In the genomic region with DNA sequence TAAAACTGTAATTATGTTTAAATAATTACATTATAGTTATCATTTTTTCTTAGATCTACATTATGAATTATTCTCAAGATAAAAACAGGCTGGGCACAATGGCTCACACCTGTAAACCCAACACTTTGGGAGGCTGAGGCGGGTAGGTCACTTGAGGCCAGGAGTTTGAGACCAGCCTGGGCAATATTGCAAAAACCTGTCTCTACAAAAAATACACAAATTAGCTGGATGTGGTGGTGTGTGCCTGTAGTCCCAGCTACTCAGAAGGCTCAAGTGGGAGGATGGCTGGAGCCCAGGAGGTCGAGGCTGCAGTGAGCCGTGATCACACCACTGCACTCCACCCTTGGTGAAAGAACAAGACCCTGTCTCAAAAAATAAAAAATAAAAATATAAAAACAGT, we compare ENCODE assay signal across 22 cellular contexts. TPM values are rescaled to one million over a fixed set of nuclear protein-coding genes. Genes with fewer than 3 reads are reported as not detected.
DNase-seq lines count a peak whose midpoint lies in the region; ATAC-seq, FAIRE-seq and TF ChIP-seq lines count a peak whose summit lies in the region.
"Had no signal": no experiment of that assay in that cellular context is flagged by ENCODE, and none has a peak within 500 bp of the region (broad histone marks: within the 10 kb centered on the region; RNA-seq: fewer than 3 reads in every experiment).

No MANE protein-coding gene starts in this region.

- H4K91ac ChIP-seq in mesenchymal stem cell (ENCODE audit: low read length), result no peak overlapping the region

- H3K14ac ChIP-seq in mesenchymal stem cell (ENCODE audit: low read length in 2 of 2), result no peak overlapping the region

- no peak for ATAC-seq in HepG2
- ATAC-seq: A549 had no signal

- H3K4me2 ChIP-seq in HepG2 (ENCODE audit: low read depth, low read length) (no peak overlapping the region), mesenchymal stem cell (ENCODE audit: low read length, poor library complexity, severe bottlenecking) (no peak overlapping the region)
- H3K4me2 ChIP-seq: A549 had no signal

- POLR2A ChIA-PET in HepG2 (lab: Yijun Ruan, JAX), result no interaction called here

- TF ChIP-seq RAD21 in liver (IDR thresholded peaks at IDR 0.05), result no peak
- no peak for TF ChIP-seq RAD21 in HepG2 (CRISPR knock-in tag; IDR thresholded peaks at IDR 0.05)

- no peak for TF ChIP-seq CTCF in left ventricle myocardium inferior (IDR thresholded peaks at IDR 0.05; ENCODE audit: borderline replicate concordance)
- no peak for TF ChIP-seq CTCF in liver (IDR thresholded peaks at IDR 0.05; ENCODE audit: low read depth, low read length, missing input control)
- no peak for TF ChIP-seq CTCF in HepG2 (CRISPR knock-in tag; IDR thresholded peaks at IDR 0.05)

- in situ Hi-C loops in HepG2 (cut with HindIII; ENCODE audit: extremely low pct_ligation_motif_present, low pct_unique_long_range_greater_than_20kb), result no loop called here

- H3K4me1 ChIP-seq in left ventricle myocardium inferior, result peaks cover 41% of the 10 kb centered on the region
- peaks cover 1 to 59% (median 40%) of the 10 kb centered on the region in 4 donors for H3K4me1 ChIP-seq in liver (ENCODE audit: control insufficient read depth in 4 of 4, insufficient read depth in 4 of 4, low read length in 3 of 4)
- 0 out of 2 replicates have a peak, but pooled peaks cover 13% of the 10 kb centered on the region for H3K4me1 ChIP-seq in HepG2 (ENCODE audit: insufficient read depth, low read length)
- H3K4me1 ChIP-seq in mesenchymal stem cell (ENCODE audit: control insufficient read depth, insufficient read depth, low read depth, low read length), result no peaks in the 10 kb centered on the region

- WGBS in liver, result 39% methylated on average over 3 of the region's 3 CpGs
- 38% methylated on average over 3 of the region's 3 CpGs for WGBS in HepG2 (ENCODE audit: low lambda C conversion rate)
- WGBS in mesenchymal stem cell, result 33% methylated on average over 2 of the region's 3 CpGs

- H2BK12ac ChIP-seq in mesenchymal stem cell (ENCODE audit: low read length in 2 of 2), result no peak overlapping the region

- no peaks in the 10 kb centered on the region for H4K20me1 ChIP-seq in HepG2 (ENCODE audit: insufficient read depth, low read length)

- DNase-seq in left ventricle myocardium inferior, result no peak
- no peak for DNase-seq in cardiac septum (ENCODE audit: low spot score)
- DNase-seq in HepG2 (ENCODE audit: low spot score), result no peak
- DNase-seq in mesenchymal stem cell, result no peak
- no peak for DNase-seq in AG08395 (ENCODE audit: low spot score)
- DNase-seq in pons (ENCODE audit: low spot score), result no peak
- DNase-seq: 8988T; ACHN; C1 segment of cervical spinal cord; CD4-positive, alpha-beta memory T cell; COR-L47; DMS153; DND-41; H7; HCEC 1CT had no signal

- H3K4me3 ChIP-seq in left ventricle myocardium inferior (no peak overlapping the region), liver (ENCODE audit: low read depth in 1 of 3, low read length in 3 of 3) (no peak overlapping the region), HepG2 (replicated peaks in 1 of 3; ENCODE audit: insufficient read depth in 1 of 3, low read depth in 2 of 3, low read length in 3 of 3) (no peak overlapping the region), mesenchymal stem cell (ENCODE audit: insufficient read depth in 1 of 2, low read depth in 1 of 2, low read length in 2 of 2) (no peak overlapping the region)
- H3K4me3 ChIP-seq: A549, GM23248 had no signal

- H2BK120ac ChIP-seq in mesenchymal stem cell (ENCODE audit: low read depth, low read length), result no peak overlapping the region

- no peaks in the 10 kb centered on the region for H3K79me1 ChIP-seq in mesenchymal stem cell (replicated peaks; ENCODE audit: low read length, poor library complexity, severe bottlenecking)

- no peaks in the 10 kb centered on the region for H3K79me2 ChIP-seq in HepG2 (ENCODE audit: insufficient read depth, low read length)

- TF ChIP-seq EP300 in HepG2 (IDR thresholded peaks at IDR 0.05; ENCODE audit: low read depth in 2 of 2, low read length in 2 of 2) (no peak), HepG2 (CRISPR knock-in tag; IDR thresholded peaks at IDR 0.05; ENCODE audit: borderline replicate concordance) (no peak)

- no peak for FAIRE-seq in HepG2 (lab: Jason Lieb, UNC)
- FAIRE-seq: A549, G401.6, GM12892, GM19239, H1 had no signal

- H3K23ac ChIP-seq in mesenchymal stem cell (ENCODE audit: low read length in 2 of 2), result no peak overlapping the region

- H2AFZ ChIP-seq in HepG2 (ENCODE audit: low read length), result no peak overlapping the region
- no peak overlapping the region for H2AFZ ChIP-seq in mesenchymal stem cell (ENCODE audit: low read depth, low read length)
- H2AFZ ChIP-seq: GM23248 had no signal

- H3K9ac ChIP-seq in liver (ENCODE audit: low read depth in 1 of 2, low read length in 2 of 2), result no peak overlapping the region
- H3K9ac ChIP-seq in HepG2 (ENCODE audit: insufficient read depth, low read depth, low read length), result no peak overlapping the region
- no peak overlapping the region for H3K9ac ChIP-seq in mesenchymal stem cell (ENCODE audit: low read length)
- H3K9ac ChIP-seq: GM23248 had no signal

- H3K27ac ChIP-seq in left ventricle myocardium inferior (replicated peaks) (peak overlapping the region; percentile 71), liver (ENCODE audit: low read depth in 1 of 2, low read length in 2 of 2) (peak overlapping the region; percentile 10 to 48), HepG2 (ENCODE audit: extremely low read length, insufficient read depth, low read length) (no peak overlapping the region), mesenchymal stem cell (ENCODE audit: low read length, poor library complexity, severe bottlenecking) (no peak overlapping the region)
- H3K27ac ChIP-seq: A549, GM23248 had no signal

- CTCF ChIA-PET in HepG2 (lab: Yijun Ruan, JAX; ENCODE audit: low intra/inter-chr PET ratio, low total read pairs), result no interaction called here

- no peak overlapping the region for H4K8ac ChIP-seq in mesenchymal stem cell (ENCODE audit: low read length)

- peak overlapping the region; percentile 83 for H2AK5ac ChIP-seq in mesenchymal stem cell (ENCODE audit: low read length, severe bottlenecking)

- H3K36me3 ChIP-seq in left ventricle myocardium inferior, result peaks cover 38% of the 10 kb centered on the region
- H3K36me3 ChIP-seq in liver (ENCODE audit: control insufficient read depth in 4 of 4, insufficient read depth in 3 of 4, low read depth in 1 of 4, low read length in 3 of 4), result peaks cover 0 to 10% (median 3%) of the 10 kb centered on the region in 4 donors
- no peaks in the 10 kb centered on the region for H3K36me3 ChIP-seq in HepG2 (replicated peaks in 1 of 2; ENCODE audit: control insufficient read depth in 1 of 2, insufficient read depth in 2 of 2, low read length in 2 of 2)
- H3K36me3 ChIP-seq in mesenchymal stem cell (ENCODE audit: control insufficient read depth in 1 of 2, insufficient read depth in 2 of 2, low read depth in 1 of 2, low read length in 2 of 2), result no peaks in the 10 kb centered on the region

- no peak overlapping the region for H2BK15ac ChIP-seq in mesenchymal stem cell (ENCODE audit: low read depth, poor library complexity, severe bottlenecking)

- BruUV-seq in HepG2 (replicated peaks; lab: Mats Ljungman, UMichigan), result no TSS peak

- intact Hi-C loops in left ventricle myocardium inferior (cut with micrococcal nuclease), result no loop called here
- intact Hi-C loops in cardiac septum (cut with DNase I), result no loop called here
- intact Hi-C loops in HepG2 (cut with micrococcal nuclease; ENCODE audit: unreplicated experiment), result no loop called here

- TF ChIP-seq POLR2A in HepG2 (IDR thresholded peaks at IDR 0.05; ENCODE audit: insufficient read depth in 1 of 2, low read depth in 2 of 2, low read length in 2 of 2), result no peak

- no peak overlapping the region for H2BK5ac ChIP-seq in mesenchymal stem cell (ENCODE audit: low read depth, low read length, poor library complexity, severe bottlenecking)

- no peak overlapping the region for H3K4ac ChIP-seq in mesenchymal stem cell (ENCODE audit: low read depth in 1 of 2, low read length in 2 of 2)

- H3K9me3 ChIP-seq in left ventricle myocardium inferior (replicated peaks) (no peaks in the 10 kb centered on the region), liver (ENCODE audit: control insufficient read depth in 4 of 4, low read length in 3 of 4) (no peaks in the 10 kb centered on the region), HepG2 (ENCODE audit: low read length) (peaks cover 10% of the 10 kb centered on the region; the same call in 1 of the 2 replicates), mesenchymal stem cell (ENCODE audit: control insufficient read depth, low read length) (no peaks in the 10 kb centered on the region)
- H3K9me3 ChIP-seq: A549 had no signal

- H3K27me3 ChIP-seq in left ventricle myocardium inferior (ENCODE audit: low read depth) (no peaks in the 10 kb centered on the region), liver (ENCODE audit: control insufficient read depth in 4 of 4, insufficient read depth in 4 of 4, low read length in 3 of 4) (no peaks in the 10 kb centered on the region), HepG2 (ENCODE audit: control insufficient read depth in 1 of 2, insufficient read depth in 2 of 2, low read length in 2 of 2) (no peaks in the 10 kb centered on the region), mesenchymal stem cell (ENCODE audit: control insufficient read depth in 1 of 2, insufficient read depth in 1 of 2, low read length in 2 of 2) (no peaks in the 10 kb centered on the region)

- no peak overlapping the region for H3K18ac ChIP-seq in mesenchymal stem cell (ENCODE audit: low read depth in 1 of 2, low read length in 2 of 2)

RNA-seq across cellular contexts. Expression of gene KCNJ8, which starts 40.3 kb away (rescaled TPM):
- 51.3 TPM for total RNA-seq in left ventricle myocardium inferior
- total RNA-seq in cardiac septum, result 38.0 TPM
- total RNA-seq in liver, result 10 to 100 TPM; 10.9 to 44.2 TPM
- 10 to 100 TPM; 24.2 to 30.3 TPM for polyA plus RNA-seq in liver
- not detected in 2 replicates for total RNA-seq in HepG2 (2016; rRNA removed; fragmentation: Illumina TruSeq; extraction: Trizol)
- total RNA-seq in HepG2 (2016; cell fraction: cytosol; rRNA removed; fragmentation: Illumina TruSeq; extraction: Trizol; ENCODE audit: low read depth), result not detected in 2 replicates
- total RNA-seq in HepG2 (2016; cell fraction: insoluble cytoplasmic fraction; rRNA removed; fragmentation: Illumina TruSeq; extraction: Trizol), result not detected in 2 replicates
- not detected in 2 replicates for total RNA-seq in HepG2 (2016; cell fraction: membrane; rRNA removed; fragmentation: Illumina TruSeq; extraction: Trizol)
- total RNA-seq in HepG2 (2016; cell fraction: nucleus; rRNA removed; fragmentation: Illumina TruSeq; extraction: Trizol), result not detected in 2 replicates
- not detected in 2 replicates for polyA plus RNA-seq in HepG2 (2011; rRNA removed)
- polyA plus RNA-seq in HepG2 (2011; cell fraction: cytosol; rRNA removed), result not detected in 2 replicates
- not detected in 2 replicates for polyA plus RNA-seq in HepG2 (2011; cell fraction: nucleus; rRNA removed)
- not detected in 2 replicates for polyA plus RNA-seq in HepG2 (2012)
- polyA plus RNA-seq in HepG2 (2016; cell fraction: cytosol; fragmentation: Illumina TruSeq; extraction: Trizol; ENCODE audit: low read depth), result not detected in 2 replicates
- not detected in 2 replicates for polyA plus RNA-seq in HepG2 (2016; cell fraction: insoluble cytoplasmic fraction; fragmentation: Illumina TruSeq; extraction: Trizol; ENCODE audit: low read depth)
- not detected in 2 replicates for polyA plus RNA-seq in HepG2 (2016; cell fraction: membrane; fragmentation: Illumina TruSeq; extraction: Trizol; ENCODE audit: low read depth)
- not detected in 2 replicates for polyA plus RNA-seq in HepG2 (2016; cell fraction: nucleus; fragmentation: Illumina TruSeq; extraction: Trizol; ENCODE audit: insufficient read depth, low read depth)
- polyA minus RNA-seq in HepG2 (2011; rRNA and poly(A)+ RNA removed; ENCODE audit: low replicate concordance), result not detected in 2 replicates
- polyA minus RNA-seq in HepG2 (2011; cell fraction: cytosol; rRNA and poly(A)+ RNA removed), result not detected in 2 replicates
- polyA minus RNA-seq in HepG2 (2011; cell fraction: nucleus; rRNA and poly(A)+ RNA removed), result not detected in 2 replicates
- 0.04 TPM for polyA plus RNA-seq in mesenchymal stem cell (2013, experiment 1 of 2)
- 0.05 TPM for polyA plus RNA-seq in mesenchymal stem cell (2013, experiment 2 of 2)
- polyA plus RNA-seq: CD4-positive, alpha-beta memory T cell had no signal

Comparison
In these comparisons a context has a peak if more than half of its experiments do, and no peak if none do; other contexts are left out.
1. H3K27ac ChIP-seq: peak in left ventricle myocardium inferior (single experiment) and liver (2 of 2); none in HepG2 (single experiment) and mesenchymal stem cell (single experiment).
2. RNA of gene KCNJ8, which starts 40.3 kb away (total RNA-seq): 51.3 TPM in left ventricle myocardium inferior (single experiment), 10.9 to 44.2 TPM in liver and 38.0 TPM in cardiac septum (single experiment); not detected in HepG2; every median in the first group is over 10 times any median in the second.